8 cellular contexts compared by ENCODE assay signal in the genomic region with DNA sequence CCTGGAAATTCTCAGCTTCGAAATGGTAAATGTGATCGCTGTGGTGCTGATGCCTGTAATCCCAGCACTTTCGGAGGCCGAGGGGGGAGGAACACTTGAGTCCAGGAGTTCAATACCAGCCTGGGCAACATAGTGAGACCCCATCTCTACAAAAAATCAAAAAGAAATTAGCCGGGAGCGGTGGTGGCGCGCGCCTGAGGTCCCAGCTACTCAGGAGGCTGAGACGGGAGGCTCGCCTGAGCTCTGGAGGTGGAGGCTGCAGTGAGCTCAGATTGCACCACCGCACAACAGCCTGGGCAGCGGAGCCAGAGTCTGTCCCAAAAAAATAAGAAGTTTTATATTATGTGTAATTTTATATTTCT. TPM values are rescaled to one million over a fixed set of nuclear protein-coding genes. Genes with fewer than 3 reads are reported as not detected.
DNase-seq lines count a peak whose midpoint lies in the region; ATAC-seq and TF ChIP-seq lines count a peak whose summit lies in the region.

No MANE protein-coding gene starts in this region.

- no peaks in the 10 kb centered on the region for H3K27me3 ChIP-seq in stomach smooth muscle (ENCODE audit: control insufficient read depth in 1 of 2, insufficient read depth in 2 of 2, low read length in 2 of 2)

- H3K36me3 Mint-ChIP-seq in activated T-helper 1 cell treated with anti-CD3 and anti-CD28 coated beads, Interleukin-12 subunit alpha, Interleukin-12 subunit beta, Interleukin-2, Interleukin-4 antibody, amounts not matched to agents 30 ng/mL and 10 ng/mL and 1 ng/mL, durations not matched to agents 14 hours and 24 hours and 36 hours (ENCODE audit: low read depth) = peaks cover 28% of the 10 kb centered on the region

- H3K36me3 ChIP-seq in stomach smooth muscle (ENCODE audit: control insufficient read depth in 2 of 2, insufficient read depth in 2 of 2, low read length in 2 of 2) = peaks cover 13 to 14% of the 10 kb centered on the region in 2 donors

- TF ChIP-seq CTCF in omental fat pad (IDR thresholded peaks at IDR 0.05) = no peak

- peaks cover 12% of the 10 kb centered on the region for H3K4me1 Mint-ChIP-seq in activated T-helper 1 cell treated with anti-CD3 and anti-CD28 coated beads, Interleukin-12 subunit alpha, Interleukin-12 subunit beta, Interleukin-2, Interleukin-4 antibody, amounts not matched to agents 30 ng/mL and 10 ng/mL and 1 ng/mL, durations not matched to agents 14 hours and 24 hours and 36 hours (ENCODE audit: low read depth)

- H3K4me3 ChIP-seq in iPS-18c (ENCODE audit: insufficient read depth, low read depth, low read length) = peak overlapping the region; percentile 95
- H3K4me3 ChIP-seq in stomach smooth muscle (ENCODE audit: low read length in 2 of 2) = peak overlapping the region; percentile 92 to 94

- peak overlapping the region; percentile 84 to 91 for H3K9ac ChIP-seq in stomach smooth muscle (ENCODE audit: low read length in 2 of 2)

- peaks cover 4% of the 10 kb centered on the region for H3K9me3 ChIP-seq in iPS-18c (ENCODE audit: control insufficient read depth, insufficient read depth, low read length)
- no peaks in the 10 kb centered on the region for H3K9me3 ChIP-seq in stomach smooth muscle (ENCODE audit: control insufficient read depth in 2 of 2, low read length in 2 of 2)

- ATAC-seq in omental fat pad (ENCODE audit: low FRiP score) = no peak
- no peak for ATAC-seq in sciatic nerve

- H3K27me3 Mint-ChIP-seq in activated T-helper 1 cell treated with anti-CD3 and anti-CD28 coated beads, Interleukin-12 subunit alpha, Interleukin-12 subunit beta, Interleukin-2, Interleukin-4 antibody, amounts not matched to agents 30 ng/mL and 10 ng/mL and 1 ng/mL, durations not matched to agents 14 hours and 24 hours and 36 hours (ENCODE audit: insufficient read depth) = peaks cover 2% of the 10 kb centered on the region

- intact Hi-C loops in activated T-helper 1 cell treated with anti-CD3 and anti-CD28 coated beads, Interleukin-12 subunit alpha, Interleukin-12 subunit beta, Interleukin-2, Interleukin-4 antibody, amounts not matched to agents 30 ng/mL and 10 ng/mL and 1 ng/mL, durations not matched to agents 14 hours and 24 hours and 36 hours (cut with micrococcal nuclease) = loop anchor here (1.0 to 5.0 kb wide), 6 partner anchors 9 to 136 kb away; a partner anchor contains a TSS
- intact Hi-C loops in sciatic nerve (cut with DNase I) = no loop called here

- peak overlapping the region; percentile 67 for H3K27ac Mint-ChIP-seq in activated T-helper 1 cell treated with anti-CD3 and anti-CD28 coated beads, Interleukin-12 subunit alpha, Interleukin-12 subunit beta, Interleukin-2, Interleukin-4 antibody, amounts not matched to agents 30 ng/mL and 10 ng/mL and 1 ng/mL, durations not matched to agents 14 hours and 24 hours and 36 hours

- H3K9me3 Mint-ChIP-seq in activated T-helper 1 cell treated with anti-CD3 and anti-CD28 coated beads, Interleukin-12 subunit alpha, Interleukin-12 subunit beta, Interleukin-2, Interleukin-4 antibody, amounts not matched to agents 30 ng/mL and 10 ng/mL and 1 ng/mL, durations not matched to agents 14 hours and 24 hours and 36 hours = no peaks in the 10 kb centered on the region

- H3K27ac ChIP-seq in stomach smooth muscle (ENCODE audit: low read length) = no peak overlapping the region

- DNase-seq in NCI-H82 (lab: John Stamatoyannopoulos, UW) (peak; percentile 64), NCI-H82 treated with DMSO at 0.1 percent for 48 hours (lab: John Stamatoyannopoulos, UW; ENCODE audit: unreplicated experiment) (no peak), omental fat pad (ENCODE audit: low spot score) (no peak), NCI-H526 treated with DMSO at 0.1 percent for 48 hours (lab: John Stamatoyannopoulos, UW) (no peak), sciatic nerve (ENCODE audit: low spot score) (no peak)
- DNase-seq in activated T-helper 1 cell treated with anti-CD3 and anti-CD28 coated beads, Interleukin-12 subunit alpha, Interleukin-12 subunit beta, Interleukin-2, Interleukin-4 antibody, amounts not matched to agents 30 ng/mL and 10 ng/mL and 1 ng/mL, durations not matched to agents 14 hours and 24 hours and 36 hours (ENCODE audit: low spot score) = no peak

- H3K4me3 Mint-ChIP-seq in activated T-helper 1 cell treated with anti-CD3 and anti-CD28 coated beads, Interleukin-12 subunit alpha, Interleukin-12 subunit beta, Interleukin-2, Interleukin-4 antibody, amounts not matched to agents 30 ng/mL and 10 ng/mL and 1 ng/mL, durations not matched to agents 14 hours and 24 hours and 36 hours = peak overlapping the region; percentile 89

- peaks cover 37% of the 10 kb centered on the region for H3K4me1 ChIP-seq in stomach smooth muscle (ENCODE audit: control insufficient read depth, insufficient read depth, low read length)

RNA-seq across cellular contexts. Expression of a gene that starts 0.8 kb away (rescaled TPM):
- 184 and 205 TPM in 2 replicates for total RNA-seq in activated T-helper 1 cell treated with anti-CD3 and anti-CD28 coated beads, Interleukin-12 subunit alpha, Interleukin-12 subunit beta, Interleukin-2, Interleukin-4 antibody, amounts not matched to agents 30 ng/mL and 10 ng/mL and 1 ng/mL, durations not matched to agents 14 hours and 24 hours and 36 hours
- total RNA-seq in omental fat pad (100 to 1,000 TPM; 106 to 170 (median 136) TPM), sciatic nerve (75.6 TPM)

RNA-seq across cellular contexts. Expression of a gene that starts 8.8 kb away (rescaled TPM):
- 138 and 139 TPM in 2 replicates for total RNA-seq in activated T-helper 1 cell treated with anti-CD3 and anti-CD28 coated beads, Interleukin-12 subunit alpha, Interleukin-12 subunit beta, Interleukin-2, Interleukin-4 antibody, amounts not matched to agents 30 ng/mL and 10 ng/mL and 1 ng/mL, durations not matched to agents 14 hours and 24 hours and 36 hours
- total RNA-seq in omental fat pad (100 to 1,000 TPM; 142 to 273 (median 204) TPM), sciatic nerve (207 TPM)

RNA-seq across cellular contexts. Expression of a gene that starts 13.1 kb away (rescaled TPM):
- 0.10 TPM in 1 of 2 replicates, not detected in the other for total RNA-seq in activated T-helper 1 cell treated with anti-CD3 and anti-CD28 coated beads, Interleukin-12 subunit alpha, Interleukin-12 subunit beta, Interleukin-2, Interleukin-4 antibody, amounts not matched to agents 30 ng/mL and 10 ng/mL and 1 ng/mL, durations not matched to agents 14 hours and 24 hours and 36 hours
- total RNA-seq in omental fat pad (1 to 10 TPM; 2.6 to 7.3 (median 3.8) TPM), sciatic nerve (11.2 TPM)

RNA-seq across cellular contexts. Expression of a gene that starts 27.6 kb away (rescaled TPM):
- 5.5 and 5.8 TPM in 2 replicates for total RNA-seq in activated T-helper 1 cell treated with anti-CD3 and anti-CD28 coated beads, Interleukin-12 subunit alpha, Interleukin-12 subunit beta, Interleukin-2, Interleukin-4 antibody, amounts not matched to agents 30 ng/mL and 10 ng/mL and 1 ng/mL, durations not matched to agents 14 hours and 24 hours and 36 hours
- total RNA-seq in omental fat pad = 10 to 100 TPM in 3 of 4 donors, 1 to 10 TPM in 1; 6.8 to 21.1 (median 13.8) TPM
- total RNA-seq in sciatic nerve = 175 TPM

RNA-seq across cellular contexts. Expression of a gene that starts 32.9 kb away (rescaled TPM):
- 147 and 148 TPM in 2 replicates for total RNA-seq in activated T-helper 1 cell treated with anti-CD3 and anti-CD28 coated beads, Interleukin-12 subunit alpha, Interleukin-12 subunit beta, Interleukin-2, Interleukin-4 antibody, amounts not matched to agents 30 ng/mL and 10 ng/mL and 1 ng/mL, durations not matched to agents 14 hours and 24 hours and 36 hours
- 100 to 1,000 TPM in 3 of 4 donors, 10 to 100 TPM in 1; 96.3 to 115 (median 105) TPM for total RNA-seq in omental fat pad
- 58.9 TPM for total RNA-seq in sciatic nerve
